ENCODE assay signal across 9 cellular contexts in the genomic region with DNA sequence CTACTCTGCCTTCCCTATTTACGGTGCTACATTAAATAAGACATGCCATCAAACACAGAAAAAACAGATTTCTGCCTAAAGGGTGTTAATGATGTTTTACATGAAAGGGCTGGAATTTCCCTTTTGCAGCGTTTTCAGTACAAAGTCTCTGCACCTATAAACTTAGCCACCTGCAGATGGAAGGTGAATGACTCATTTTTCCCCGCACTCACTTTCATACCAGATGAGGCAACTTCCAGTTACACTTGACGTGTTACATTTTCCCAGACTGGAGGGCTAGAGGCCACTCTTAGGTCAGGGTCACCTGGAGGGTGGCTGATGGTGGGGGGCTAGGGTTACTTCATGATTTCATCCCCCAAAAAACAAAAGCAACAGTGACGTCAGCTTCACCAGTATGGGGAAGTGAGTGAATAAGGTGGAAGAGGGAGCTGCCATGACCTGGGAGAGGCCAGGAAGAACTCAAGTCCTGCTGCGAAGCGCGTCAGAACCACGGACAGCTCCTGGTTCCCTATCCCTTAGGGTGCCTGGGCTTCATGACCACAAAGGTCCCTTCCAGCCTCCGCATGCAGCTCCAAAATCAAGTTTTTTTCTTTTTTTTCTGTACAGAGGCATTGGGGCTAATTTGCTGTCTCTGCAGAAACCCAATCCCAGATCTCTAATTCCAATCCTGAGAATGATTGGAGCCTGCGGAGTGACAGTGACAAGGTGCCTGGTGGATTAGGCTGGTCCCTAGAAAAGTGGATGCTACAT.
DNase-seq lines count a peak whose midpoint lies in the region; ATAC-seq, FAIRE-seq and TF ChIP-seq lines count a peak whose summit lies in the region.
"Had no signal": no experiment of that assay in that cellular context is flagged by ENCODE, and none has a peak within 500 bp of the region (broad histone marks: within the 10 kb centered on the region; RNA-seq: fewer than 3 reads in every experiment).

No MANE protein-coding gene starts in this region.

- no peak for TF ChIP-seq CTCF in PC-9 (conservative IDR thresholded peaks at IDR 0.05)

- H3K4me1 ChIP-seq in PC-9 (replicated peaks; ENCODE audit: insufficient read depth) = no peaks in the 10 kb centered on the region
- H3K4me1 ChIP-seq: sigmoid colon had no signal

- H3K4me2 ChIP-seq in PC-9 = no peak overlapping the region

- no peaks in the 10 kb centered on the region for H4K20me1 ChIP-seq in PC-9 (ENCODE audit: insufficient read depth)

- no peak overlapping the region for H3K27ac ChIP-seq in PC-9
- H3K27ac ChIP-seq: sigmoid colon had no signal

- peak; percentile 70 for FAIRE-seq in GM18507 (lab: Jason Lieb, UNC)
- FAIRE-seq in RCC 7860 (lab: Jason Lieb, UNC) = no peak

- BruUV-seq in PC-9 (replicated peaks; lab: Mats Ljungman, UMichigan) = no TSS peak

- CTCF ChIA-PET in PC-9 (lab: Charles Lee) = no interaction called here

- intact Hi-C loops in PC-9 (cut with micrococcal nuclease; ENCODE audit: unreplicated experiment) = no loop called here

- no peaks in the 10 kb centered on the region for H3K79me2 ChIP-seq in PC-9 (ENCODE audit: low read depth)

- no peak overlapping the region for H3K4me3 ChIP-seq in PC-9
- H3K4me3 ChIP-seq: sigmoid colon had no signal

- H3K36me3 ChIP-seq in PC-9 (ENCODE audit: low read depth) = no peaks in the 10 kb centered on the region
- H3K36me3 ChIP-seq: sigmoid colon had no signal

- H3K9me2 ChIP-seq in PC-9 (ENCODE audit: insufficient read depth) = no peaks in the 10 kb centered on the region

- H2AFZ ChIP-seq in PC-9 = no peak overlapping the region

- H3F3A ChIP-seq in PC-9 (ENCODE audit: insufficient read depth, low read depth) = no peaks in the 10 kb centered on the region

- POLR2A ChIA-PET in PC-9 (lab: Charles Lee; ENCODE audit: unreplicated experiment) = no interaction called here

- peak; percentile 8 for DNase-seq in GM18507 (ENCODE audit: extremely low spot score, insufficient read length, low read depth)
- DNase-seq in H4 (ENCODE audit: low spot score) = peak; percentile 9
- peak; percentile 17 for DNase-seq in RPMI7951 (ENCODE audit: low read depth)
- DNase-seq in kidney tubule cell (ENCODE audit: low spot score) = peak; percentile 5
- DNase-seq in PC-9 = no peak
- DNase-seq in RCC 7860 (ENCODE audit: low spot score) = no peak
- DNase-seq in NK-92 (lab: John Stamatoyannopoulos, UW; ENCODE audit: unreplicated experiment) = no peak

- 0 out of 2 replicates have a peak, but pooled peaks cover 8% of the 10 kb centered on the region for H3K27me3 ChIP-seq in PC-9 (ENCODE audit: insufficient read depth, low read depth)
- H3K27me3 ChIP-seq: sigmoid colon had no signal

- no peak for ATAC-seq in HG03342 (IDR thresholded peaks at IDR 0.05; ENCODE audit: unreplicated experiment)

- no peaks in the 10 kb centered on the region for H3K9me3 ChIP-seq in PC-9 (ENCODE audit: insufficient read depth, low read depth)
- H3K9me3 ChIP-seq: sigmoid colon had no signal

Comparison
In these comparisons a context has a peak if more than half of its experiments do, and no peak if none do; other contexts are left out.
1. DNase-seq: peak in GM18507 (single experiment), H4 (single experiment), RPMI7951 (single experiment) and kidney tubule cell (single experiment); none in PC-9 (0 of 2), RCC 7860 (single experiment) and NK-92 (single experiment).